11 cellular contexts compared by ENCODE assay signal in genomic region chr6:1614767-1615650, GRCh38. TPM values are rescaled to one million over a fixed set of nuclear protein-coding genes. Genes with fewer than 3 reads are reported as not detected.
A peak's percentile ranks its signal among the peaks of the same experiment; 100 is the strongest.
DNase-seq lines count a peak whose midpoint lies in the region; ATAC-seq and TF ChIP-seq lines count a peak whose summit lies in the region.
"Had no signal": no experiment of that assay in that cellular context is flagged by ENCODE, and none has a peak within 500 bp of the region (broad histone marks: within the 10 kb centered on the region; RNA-seq: fewer than 3 reads in every experiment).

No MANE protein-coding gene starts in this region.

- DNase-seq in NT2/D1 (ENCODE audit: low read depth, low spot score) (no peak), glutamatergic neuron (peak; percentile 54), osteoblast (ENCODE audit: insufficient read length, low spot score, missing footprints) (peak; percentile 94), NCI-H345 (lab: John Stamatoyannopoulos, UW) (no peak), amygdala (lab: John Stamatoyannopoulos, UW) (no peak)
- DNase-seq: Kasumi-1, occipital lobe had no signal

- H3K27ac ChIP-seq in osteoblast (ENCODE audit: low read depth, low read length): peak overlapping the region; percentile 96

- H3K4me3 ChIP-seq in NT2/D1 (ENCODE audit: insufficient read length, low read depth) (peak overlapping the region; percentile 45), osteoblast (ENCODE audit: insufficient read depth, low read length) (peak overlapping the region; percentile 96)

- H3K36me3 ChIP-seq in ES-I3 (ENCODE audit: insufficient read depth, low read length) (no peaks in the 10 kb centered on the region), NT2/D1 (ENCODE audit: insufficient read depth, insufficient read length, low read length) (no peaks in the 10 kb centered on the region), osteoblast (ENCODE audit: insufficient read depth, low read length) (peaks cover 8% of the 10 kb centered on the region)

- H4K20me1 ChIP-seq in osteoblast (ENCODE audit: insufficient read depth, low read length): peaks cover 22% of the 10 kb centered on the region

- H3K4me3 Mint-ChIP-seq in glutamatergic neuron (ENCODE audit: unreplicated experiment): no peak overlapping the region
- H3K4me3 Mint-ChIP-seq: activated naive CD8-positive, alpha-beta T cell had no signal

- H3K9ac ChIP-seq in ES-I3 (ENCODE audit: low read depth, low read length): peak overlapping the region; percentile 40; the same call in 1 of the 2 replicates
- peak overlapping the region; percentile 62 for H3K9ac ChIP-seq in NT2/D1 (ENCODE audit: insufficient read length, low read depth)

- peaks cover 26% of the 10 kb centered on the region for H3K27me3 Mint-ChIP-seq in glutamatergic neuron (ENCODE audit: unreplicated experiment)

- peaks cover 11% of the 10 kb centered on the region for H3K4me1 Mint-ChIP-seq in glutamatergic neuron (ENCODE audit: low read depth, unreplicated experiment)

- H3K9me3 Mint-ChIP-seq in glutamatergic neuron (ENCODE audit: unreplicated experiment): peaks cover 12% of the 10 kb centered on the region

- no peak overlapping the region for H2AFZ ChIP-seq in osteoblast (ENCODE audit: low read length)

- ATAC-seq in HG02973 (IDR thresholded peaks at IDR 0.05; ENCODE audit: unreplicated experiment) (no peak), GM18870 (IDR thresholded peaks at IDR 0.05; ENCODE audit: unreplicated experiment) (no peak)

- H3K36me3 Mint-ChIP-seq in glutamatergic neuron (ENCODE audit: unreplicated experiment): no peaks in the 10 kb centered on the region
- H3K36me3 Mint-ChIP-seq: activated naive CD8-positive, alpha-beta T cell had no signal

- peak overlapping the region; percentile 90 for H3K4me2 ChIP-seq in osteoblast (ENCODE audit: insufficient read depth, low read length)

- no peak for TF ChIP-seq CTCF in glutamatergic neuron (IDR thresholded peaks at IDR 0.05; ENCODE audit: partially characterized antibody, unreplicated experiment)
- no peak for TF ChIP-seq CTCF in osteoblast (IDR thresholded peaks at IDR 0.05; ENCODE audit: extremely low read depth, low read depth, low read length)

- H3K4me1 ChIP-seq in ES-I3 (ENCODE audit: insufficient read depth, low read length) (no peaks in the 10 kb centered on the region), NT2/D1 (ENCODE audit: insufficient read depth, insufficient read length) (no peaks in the 10 kb centered on the region), osteoblast (ENCODE audit: insufficient read depth, low read length) (peaks cover 41% of the 10 kb centered on the region)

- no peaks in the 10 kb centered on the region for H3K9me3 ChIP-seq in ES-I3 (ENCODE audit: control insufficient read depth, insufficient read depth, low read length)
- H3K9me3 ChIP-seq in NT2/D1 (ENCODE audit: insufficient read depth, low read length): no peaks in the 10 kb centered on the region
- H3K9me3 ChIP-seq in osteoblast (ENCODE audit: low read depth, low read length): no peaks in the 10 kb centered on the region

- H3K27ac Mint-ChIP-seq in glutamatergic neuron (ENCODE audit: unreplicated experiment): no peak overlapping the region
- H3K27ac Mint-ChIP-seq: activated naive CD8-positive, alpha-beta T cell had no signal

- H3K27me3 ChIP-seq in NT2/D1 (ENCODE audit: insufficient read depth, insufficient read length): peaks cover 96% of the 10 kb centered on the region
- H3K27me3 ChIP-seq in osteoblast (ENCODE audit: insufficient read depth, low read length): no peaks in the 10 kb centered on the region

- H3K79me2 ChIP-seq in osteoblast (ENCODE audit: insufficient read depth, low read length): peaks cover 96% of the 10 kb centered on the region

RNA-seq across cellular contexts. Expression of gene FOXC1, which starts 5.3 kb away (rescaled TPM):
- total RNA-seq in glutamatergic neuron (ENCODE audit: unreplicated experiment) (3.3 TPM), osteoblast (39.4 and 41.0 TPM in 2 replicates)

Comparison
In these comparisons a context has a peak if more than half of its experiments do, and no peak if none do; other contexts are left out.
1. DNase-seq: peak in glutamatergic neuron (single experiment) and osteoblast (single experiment); none in NT2/D1 (single experiment), NCI-H345 (single experiment) and amygdala (0 of 56).